Comparison of ENCODE assay signal across 1 cellular context in the genomic region with DNA sequence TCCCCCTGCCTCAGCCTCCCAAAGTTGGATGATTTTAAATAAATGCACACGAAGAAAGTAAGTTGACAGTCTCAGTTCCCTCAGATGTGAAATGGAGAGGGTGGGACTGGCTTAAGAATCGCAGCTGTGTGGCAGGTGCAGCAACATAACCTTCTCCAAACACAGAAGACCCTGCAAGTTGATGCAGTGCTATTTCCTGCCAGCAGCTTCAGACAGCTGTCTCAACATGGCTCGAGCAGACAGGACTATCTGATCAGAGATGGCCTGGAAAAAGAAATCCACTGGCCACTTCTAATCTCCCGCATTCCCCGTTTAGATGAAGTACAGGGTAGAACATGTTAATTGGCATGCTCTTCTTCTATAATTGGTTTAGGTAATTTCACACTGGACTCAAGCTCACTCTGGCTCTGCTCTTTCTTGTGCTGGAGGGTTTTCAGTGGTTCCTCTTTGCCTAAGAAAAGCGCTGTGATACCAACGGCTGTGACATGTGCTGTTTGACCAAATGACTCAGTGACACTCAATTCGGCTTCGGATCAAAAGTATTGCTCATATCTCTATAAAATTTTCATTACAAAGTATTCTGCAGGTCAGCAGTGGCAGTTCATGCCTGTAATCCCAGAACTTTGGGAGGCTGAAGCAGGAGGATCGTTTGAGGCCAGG.
TF ChIP-seq lines count a peak whose summit lies in the region.

No MANE protein-coding gene starts in this region.

TF ChIP-seq in GM12891, 5 proteins besides CTCF, POLR2A, EP300 and RAD21 (continued from another document):
- TF ChIP-seq TAF1 (IDR thresholded peaks at IDR 0.05; ENCODE audit: low read depth, low read length) (peak; percentile 33; the same call in 1 of the 2 replicates), POU2F2 (IDR thresholded peaks at IDR 0.05; ENCODE audit: low read depth, low read length) (no peak), POLR2AphosphoS5 (IDR thresholded peaks at IDR 0.05; ENCODE audit: low read depth, low read length) (peak; percentile 65; the same call in 1 of the 2 replicates)
TF ChIP-seq in GM12891: peak in this region for 3.
